ENCODE assay signal across 8 cellular contexts in the genomic region with DNA sequence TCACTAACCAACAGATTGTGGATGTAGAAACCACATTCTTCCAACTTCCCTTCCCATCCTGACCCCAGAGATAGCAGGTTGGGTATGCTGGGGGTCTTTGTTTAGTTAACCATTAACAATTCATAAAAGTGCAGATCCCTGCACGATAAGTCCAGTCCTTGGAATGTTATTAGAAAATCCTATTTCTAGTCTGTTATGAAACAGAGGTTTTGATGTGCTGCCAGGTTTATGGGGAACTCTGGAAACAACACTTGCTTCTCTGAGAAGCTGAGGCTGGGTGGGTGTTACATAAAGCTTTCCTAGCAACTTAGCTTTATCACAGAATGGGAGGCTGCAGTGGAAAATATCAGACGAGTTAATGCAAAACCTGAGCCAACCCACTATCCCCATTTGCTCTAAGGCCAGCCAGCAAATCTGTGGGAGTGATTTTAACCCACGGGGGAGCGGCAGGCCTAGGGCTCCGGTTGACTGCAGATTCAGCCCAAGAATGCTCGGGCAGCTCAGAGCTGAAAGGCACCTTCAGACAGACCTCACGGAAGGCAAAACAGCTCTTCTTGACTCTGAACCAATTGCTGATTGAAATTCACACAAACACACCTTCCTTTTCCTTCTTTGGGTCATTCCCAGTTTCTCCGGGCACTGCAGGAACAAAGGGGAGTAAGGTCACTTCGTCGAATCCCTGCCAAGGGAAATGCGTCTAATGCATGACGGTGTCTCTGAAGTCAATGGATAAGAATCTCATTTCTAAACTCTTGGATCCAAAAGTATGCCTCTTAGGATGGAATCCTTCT.
DNase-seq lines count a peak whose midpoint lies in the region; ATAC-seq and TF ChIP-seq lines count a peak whose summit lies in the region.

No MANE protein-coding gene starts in this region.

- no peak overlapping the region for H2BK15ac ChIP-seq in mesendoderm (replicated peaks; ENCODE audit: low read depth)

- H3K9ac ChIP-seq in DND-41 (ENCODE audit: low read depth, low read length) (peak overlapping the region; percentile 96), MM.1S (ENCODE audit: low read length) (no peak overlapping the region), mesendoderm (ENCODE audit: low read length) (no peak overlapping the region)

- H3K23ac ChIP-seq in mesendoderm (ENCODE audit: low read length), result no peak overlapping the region

- H3K36me3 Mint-ChIP-seq in progenitor cell of endocrine pancreas (ENCODE audit: insufficient read depth), result no peaks in the 10 kb centered on the region

- H3K27ac Mint-ChIP-seq in progenitor cell of endocrine pancreas, result peak overlapping the region; percentile 97

- CTCF ChIA-PET in GM10248 (lab: Yijun Ruan, JAX), result interaction anchor here (0.9 to 1.5 kb wide), 6 partner anchors 9 to 118 kb away, joined by 3 to 6 read pairs (median 3); no protein-coding TSS in a partner anchor

- no CpG with 5 or more reads among the region's 12 CpGs for WGBS in mesendoderm (ENCODE audit: extremely low coverage, insufficient coverage, low lambda C conversion rate)

- DNase-seq in DND-41 (no peak), foreskin fibroblast (peak; percentile 90 to 93), progenitor cell of endocrine pancreas (ENCODE audit: low spot score, unreplicated experiment) (no peak), MM.1S (no peak), A172 (ENCODE audit: low spot score) (no peak), GM10248 (ENCODE audit: extremely low spot score) (no peak), mesendoderm (no peak)

- H3K36me3 ChIP-seq in DND-41 (ENCODE audit: insufficient read depth, low read length), result no peaks in the 10 kb centered on the region
- H3K36me3 ChIP-seq in MM.1S (replicated peaks; ENCODE audit: insufficient read depth, low read length), result no peaks in the 10 kb centered on the region
- no peaks in the 10 kb centered on the region for H3K36me3 ChIP-seq in mesendoderm (ENCODE audit: control insufficient read depth, insufficient read depth, low read length)

- H3K79me1 ChIP-seq in mesendoderm (ENCODE audit: low read length), result no peaks in the 10 kb centered on the region

- peak overlapping the region; percentile 100 for H3K27ac ChIP-seq in DND-41 (ENCODE audit: low read length)
- peak overlapping the region; percentile 99 for H3K27ac ChIP-seq in VCaP
- H3K27ac ChIP-seq in MM.1S (ENCODE audit: low read length), result no peak overlapping the region
- no peak overlapping the region for H3K27ac ChIP-seq in mesendoderm (ENCODE audit: low read depth, low read length)

- H3K27me3 Mint-ChIP-seq in progenitor cell of endocrine pancreas, result no peaks in the 10 kb centered on the region

- peak overlapping the region; percentile 11; the same call in 1 of the 2 replicates for H2AFZ ChIP-seq in DND-41 (ENCODE audit: low read depth, low read length)
- H2AFZ ChIP-seq in MM.1S (ENCODE audit: low read length), result no peak overlapping the region

- no peak overlapping the region for H4K8ac ChIP-seq in mesendoderm (ENCODE audit: low read depth, low read length)

- no peak overlapping the region for H3K18ac ChIP-seq in mesendoderm (ENCODE audit: low read length)

- no peaks in the 10 kb centered on the region for H3K27me3 ChIP-seq in DND-41 (ENCODE audit: insufficient read depth, low read length, poor library complexity)
- peaks cover 17% of the 10 kb centered on the region for H3K27me3 ChIP-seq in MM.1S (replicated peaks; ENCODE audit: insufficient read depth, low read length)
- no peaks in the 10 kb centered on the region for H3K27me3 ChIP-seq in mesendoderm (ENCODE audit: insufficient read depth, low read length, poor library complexity)

- H3K4ac ChIP-seq in mesendoderm (ENCODE audit: low read depth, low read length), result no peak overlapping the region

- H4K5ac ChIP-seq in mesendoderm (ENCODE audit: low read length), result no peak overlapping the region

- H3K4me2 ChIP-seq in DND-41 (ENCODE audit: insufficient read depth, low read length), result no peak overlapping the region
- H3K4me2 ChIP-seq in MM.1S (ENCODE audit: low read depth, low read length), result no peak overlapping the region
- H3K4me2 ChIP-seq in mesendoderm (ENCODE audit: low read length), result no peak overlapping the region

- no peaks in the 10 kb centered on the region for H3K9me3 Mint-ChIP-seq in progenitor cell of endocrine pancreas (ENCODE audit: low read depth)

- no peak overlapping the region for H2BK5ac ChIP-seq in mesendoderm (ENCODE audit: low read length)

- no peak overlapping the region for H3K56ac ChIP-seq in mesendoderm (ENCODE audit: low read length)

- TF ChIP-seq CTCF in DND-41 (IDR thresholded peaks at IDR 0.05; ENCODE audit: borderline replicate concordance, extremely low read depth, low read length, poor library complexity, severe bottlenecking) (no peak), VCaP (conservative IDR thresholded peaks at IDR 0.05) (no peak), foreskin fibroblast (IDR thresholded peaks at IDR 0.05; ENCODE audit: low read depth, low read length) (no peak), progenitor cell of endocrine pancreas (IDR thresholded peaks at IDR 0.05; ENCODE audit: unreplicated experiment) (no peak), MM.1S (IDR thresholded peaks at IDR 0.05; ENCODE audit: low read length) (no peak), GM10248 (IDR thresholded peaks at IDR 0.05; ENCODE audit: control extremely low read depth, extremely low read depth, low read depth, missing control alignments) (no peak)

- POLR2A ChIA-PET in GM10248 (lab: Yijun Ruan, JAX), result interaction anchor here (0.7 kb wide), 1 partner anchor 21 kb away, joined by 3 read pairs; no protein-coding TSS in a partner anchor

- H4K20me1 ChIP-seq in DND-41 (ENCODE audit: insufficient read depth, low read length) (no peaks in the 10 kb centered on the region), MM.1S (ENCODE audit: insufficient read depth, low read length) (no peaks in the 10 kb centered on the region)

- ATAC-seq in DND-41 (ENCODE audit: insufficient read depth, low read depth), result no peak

- no peaks in the 10 kb centered on the region for H3K9me2 ChIP-seq in MM.1S (replicated peaks; ENCODE audit: insufficient read depth, low read length)

- no peaks in the 10 kb centered on the region for H3F3A ChIP-seq in MM.1S (ENCODE audit: insufficient read depth, low read length)

- H3K4me3 Mint-ChIP-seq in progenitor cell of endocrine pancreas (ENCODE audit: low read depth), result peak overlapping the region; percentile 22

- peaks cover 95% of the 10 kb centered on the region for H3K4me1 Mint-ChIP-seq in progenitor cell of endocrine pancreas (ENCODE audit: low read depth)

- H3K4me3 ChIP-seq in DND-41 (ENCODE audit: low read depth in 1 of 2, low read length in 2 of 2), result no peak overlapping the region
- no peak overlapping the region for H3K4me3 ChIP-seq in foreskin fibroblast (ENCODE audit: low read depth in 1 of 2, low read length in 2 of 2)
- no peak overlapping the region for H3K4me3 ChIP-seq in MM.1S (ENCODE audit: low read length)
- H3K4me3 ChIP-seq in mesendoderm (ENCODE audit: low read length), result no peak overlapping the region

- H3K79me2 ChIP-seq in DND-41 (ENCODE audit: insufficient read depth, low read length) (no peaks in the 10 kb centered on the region), MM.1S (ENCODE audit: low read length) (no peaks in the 10 kb centered on the region), mesendoderm (ENCODE audit: control insufficient read depth, insufficient read depth, low read length) (no peaks in the 10 kb centered on the region)

- H2AK5ac ChIP-seq in mesendoderm (ENCODE audit: low read length), result no peak overlapping the region

- H3K9me3 ChIP-seq in DND-41 (ENCODE audit: insufficient read depth, low read length, severe bottlenecking), result no peaks in the 10 kb centered on the region
- no peaks in the 10 kb centered on the region for H3K9me3 ChIP-seq in MM.1S (replicated peaks; ENCODE audit: insufficient read depth, low read length)

- H3K4me1 ChIP-seq in DND-41 (ENCODE audit: insufficient read depth, low read length) (peaks cover 64% of the 10 kb centered on the region), MM.1S (ENCODE audit: low read length) (peaks cover 4% of the 10 kb centered on the region), mesendoderm (ENCODE audit: control insufficient read depth, low read depth, low read length) (peaks cover 9% of the 10 kb centered on the region)

- H2BK120ac ChIP-seq in mesendoderm (ENCODE audit: low read depth, low read length), result no peak overlapping the region

Comparison
In these comparisons a context has a peak if more than half of its experiments do, and no peak if none do; other contexts are left out.
1. DNase-seq: peak in foreskin fibroblast (2 of 2); none in DND-41 (single experiment), progenitor cell of endocrine pancreas (single experiment), MM.1S (single experiment), A172 (single experiment), GM10248 (single experiment) and mesendoderm (single experiment).
2. H3K27ac ChIP-seq: peak in DND-41 (single experiment) and VCaP (single experiment); none in MM.1S (single experiment) and mesendoderm (single experiment).